Comparison of ENCODE assay signal across 12 cellular contexts in the genomic region with DNA sequence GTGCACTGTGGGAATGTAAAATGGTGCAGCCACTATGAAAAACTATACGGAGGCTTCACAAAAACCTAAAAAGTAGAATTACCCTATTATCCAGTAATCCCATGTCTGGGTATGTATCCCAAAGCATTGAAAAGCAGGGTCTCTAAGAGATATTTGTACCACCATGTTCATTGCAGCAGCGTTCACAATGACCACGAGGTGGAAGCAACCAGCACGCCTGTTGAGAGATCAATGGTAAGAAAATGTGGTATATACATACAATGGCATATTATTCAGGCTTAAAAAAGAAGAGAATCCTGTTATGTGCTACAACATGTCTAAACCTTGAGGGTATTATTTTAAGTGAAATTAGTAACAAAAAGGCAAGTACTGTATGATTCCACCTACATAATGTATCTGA. TPM values are rescaled to one million over a fixed set of nuclear protein-coding genes. Genes with fewer than 3 reads are reported as not detected.
A peak's percentile ranks its signal among the peaks of the same experiment; 100 is the strongest.
DNase-seq lines count a peak whose midpoint lies in the region; ATAC-seq and TF ChIP-seq lines count a peak whose summit lies in the region.
"Had no signal": no experiment of that assay in that cellular context is flagged by ENCODE, and none has a peak within 500 bp of the region (broad histone marks: within the 10 kb centered on the region; RNA-seq: fewer than 3 reads in every experiment).

No MANE protein-coding gene starts in this region.

- H3K27me3 ChIP-seq in left ventricle myocardium inferior (ENCODE audit: low read depth): no peaks in the 10 kb centered on the region
- no peaks in the 10 kb centered on the region for H3K27me3 ChIP-seq in heart right ventricle
- H3K27me3 ChIP-seq in PC-3 (ENCODE audit: low read length): no peaks in the 10 kb centered on the region
- no peaks in the 10 kb centered on the region for H3K27me3 ChIP-seq in duodenal mucosa (ENCODE audit: control insufficient read depth in 1 of 2, insufficient read depth in 2 of 2, low read length in 2 of 2)
- no peaks in the 10 kb centered on the region for H3K27me3 ChIP-seq in vagina

- BruUV-seq in PC-3 (replicated peaks; lab: Mats Ljungman, UMichigan): no TSS peak

- H3K9me3 ChIP-seq in left ventricle myocardium inferior (replicated peaks) (no peaks in the 10 kb centered on the region), heart right ventricle (peaks cover 0 to 3% (median 0%) of the 10 kb centered on the region in 11 donors), PC-3 (ENCODE audit: low read length) (no peaks in the 10 kb centered on the region), duodenal mucosa (ENCODE audit: control insufficient read depth in 1 of 2, low read length in 2 of 2) (no peaks in the 10 kb centered on the region), vagina (no peaks in the 10 kb centered on the region)
- H3K9me3 ChIP-seq: mucosa of descending colon had no signal

- no peak overlapping the region for H3K9ac ChIP-seq in PC-3 (ENCODE audit: low read length)
- H3K9ac ChIP-seq in duodenal mucosa (ENCODE audit: low read depth in 1 of 2, low read length in 2 of 2): no peak overlapping the region

- POLR2A ChIA-PET in PC-3 (lab: Charles Lee; ENCODE audit: unreplicated experiment): no interaction called here

- H3F3A ChIP-seq in PC-3 (ENCODE audit: low read length, unreplicated experiment): no peaks in the 10 kb centered on the region

- in situ Hi-C loops in KBM-7 (cut with MboI; ENCODE audit: low pct_unique_long_range_greater_than_20kb, low sequenced_read_pairs): no loop called here

- H3K4me1 ChIP-seq in left ventricle myocardium inferior: peaks cover 23% of the 10 kb centered on the region
- peaks cover 0 to 21% (median 16%) of the 10 kb centered on the region in 9 donors for H3K4me1 ChIP-seq in heart right ventricle
- peaks cover 14% of the 10 kb centered on the region; the same call in 1 of the 2 replicates for H3K4me1 ChIP-seq in PC-3 (ENCODE audit: insufficient read depth, low read length)
- peaks cover 12 to 13% of the 10 kb centered on the region in 2 donors for H3K4me1 ChIP-seq in duodenal mucosa (ENCODE audit: control insufficient read depth in 1 of 2, insufficient read depth in 2 of 2, low read length in 2 of 2)
- peaks cover 22% of the 10 kb centered on the region for H3K4me1 ChIP-seq in vagina

- no peak for ATAC-seq in heart right ventricle
- no peak for ATAC-seq in PC-3
- no peak for ATAC-seq in GM21381 (IDR thresholded peaks at IDR 0.05; ENCODE audit: unreplicated experiment)
- ATAC-seq: mucosa of descending colon had no signal

- H3K4me2 ChIP-seq in PC-3 (ENCODE audit: low read length): peak overlapping the region; percentile 86

- no peak for DNase-seq in left ventricle myocardium inferior
- DNase-seq in heart right ventricle: no peak
- no peak for DNase-seq in PC-3
- DNase-seq in vagina (ENCODE audit: extremely low spot score in 2 of 2): no peak
- no peak for DNase-seq in kidney glomerular epithelial cell (lab: John Stamatoyannopoulos, UW)
- no peak for DNase-seq in KBM-7
- DNase-seq: mucosa of descending colon; MV-4-11; stimulated activated CD4-positive, alpha-beta T cell treated with anti-CD3 and anti-CD28 coated beads, Interleukin-4, amount 100 ng/mL, for 4 hours; SW 1271 had no signal

- H3K27ac ChIP-seq in left ventricle myocardium inferior (replicated peaks): no peak overlapping the region
- H3K27ac ChIP-seq in heart right ventricle: no peak overlapping the region
- no peak overlapping the region for H3K27ac ChIP-seq in PC-3 (ENCODE audit: low read length)
- H3K27ac ChIP-seq in duodenal mucosa (ENCODE audit: low read depth, low read length): no peak overlapping the region
- no peak overlapping the region for H3K27ac ChIP-seq in vagina

- TF ChIP-seq CTCF in left ventricle myocardium inferior (IDR thresholded peaks at IDR 0.05; ENCODE audit: borderline replicate concordance) (no peak), heart right ventricle (IDR thresholded peaks at IDR 0.05) (no peak), PC-3 (conservative IDR thresholded peaks at IDR 0.05; ENCODE audit: low read depth, low read length) (0 out of 2 replicates have a peak, but pooled peaks have one; percentile 19), vagina (IDR thresholded peaks at IDR 0.05) (no peak)

- H3K36me3 ChIP-seq in left ventricle myocardium inferior (peaks cover 11% of the 10 kb centered on the region), heart right ventricle (peaks cover 0 to 21% (median 0%) of the 10 kb centered on the region in 9 donors), PC-3 (ENCODE audit: low read depth, low read length) (peaks cover 18% of the 10 kb centered on the region), duodenal mucosa (ENCODE audit: control insufficient read depth in 1 of 2, insufficient read depth in 2 of 2, low read length in 2 of 2) (peaks cover 0 to 2% of the 10 kb centered on the region in 2 donors), vagina (peaks cover 0 to 8% of the 10 kb centered on the region in 2 donors)

- peaks cover 41% of the 10 kb centered on the region for H3K79me2 ChIP-seq in PC-3 (ENCODE audit: low read length)

- no peak for TF ChIP-seq POLR2A in vagina (IDR thresholded peaks at IDR 0.05)

- H3K4me3 ChIP-seq in left ventricle myocardium inferior (peak overlapping the region; percentile 95), heart right ventricle (peak overlapping the region in 3 of 10 donors; percentile 65 to 90 (median 80)), PC-3 (ENCODE audit: low read length) (no peak overlapping the region), duodenal mucosa (ENCODE audit: low read depth in 1 of 2, low read length in 2 of 2) (peak overlapping the region; percentile 82 to 87), vagina (peak overlapping the region; percentile 64 to 88)
- H3K4me3 ChIP-seq: mucosa of descending colon had no signal

- 86 to 91% methylated on average over 4 of the region's 4 CpGs for WGBS in heart right ventricle, 2 donors

- H3K9me2 ChIP-seq in PC-3 (replicated peaks; ENCODE audit: low read length): no peaks in the 10 kb centered on the region

- H2AFZ ChIP-seq in PC-3 (ENCODE audit: low read length): peak overlapping the region; percentile 78

- H4K20me1 ChIP-seq in PC-3 (ENCODE audit: low read length): peaks cover 9% of the 10 kb centered on the region; the same call in 1 of the 2 replicates

- CTCF ChIA-PET in PC-3 (lab: Charles Lee): no interaction called here

- intact Hi-C loops in left ventricle myocardium inferior (cut with micrococcal nuclease): no loop called here
- intact Hi-C loops in heart right ventricle (cut with DNase I): no loop called here
- intact Hi-C loops in PC-3 (cut with micrococcal nuclease): no loop called here
- intact Hi-C loops in vagina (cut with DNase I): loop anchor here (5.0 kb wide), 1 partner anchor 1217 kb away; no protein-coding TSS in a partner anchor

RNA-seq across cellular contexts. Expression of a gene that starts 0.9 kb away (rescaled TPM):
- total RNA-seq in left ventricle myocardium inferior: 11.1 TPM
- 10 to 100 TPM in 7 of 10 donors, 1 to 10 TPM in 3; 7.7 to 14.5 (median 12.1) TPM for total RNA-seq in heart right ventricle
- polyA plus RNA-seq in heart right ventricle: 1 to 10 TPM; 4.5 to 8.1 TPM
- total RNA-seq in PC-3 (2014; rRNA removed): 21.8 and 37.8 TPM in 2 replicates
- total RNA-seq in vagina: 13.3 TPM

RNA-seq across cellular contexts. Expression of a gene that starts 27.1 kb away (rescaled TPM):
- 4.6 TPM for total RNA-seq in left ventricle myocardium inferior
- 1 to 10 TPM; 2.0 to 9.2 (median 3.2) TPM for total RNA-seq in heart right ventricle
- under 1 TPM; 0.37 to 0.54 TPM for polyA plus RNA-seq in heart right ventricle
- total RNA-seq in PC-3 (2014; rRNA removed): 16.3 and 20.4 TPM in 2 replicates
- total RNA-seq in vagina: 19.9 TPM
